ENCODE assay signal across 9 cellular contexts in genomic region chr3:159293493-159293892, GRCh38.
"Had no signal": no experiment of that assay in that cellular context is flagged by ENCODE, and none has a peak within 500 bp of the region (broad histone marks: within the 10 kb centered on the region; RNA-seq: fewer than 3 reads in every experiment).

No MANE protein-coding gene starts in this region.

- H2AFZ ChIP-seq: GM23248, GM23338 had no signal

- H3K27ac ChIP-seq: GM23248 had no signal

- DNase-seq: GM23248, GOT3, H7, H9, HCEC 1CT, HFFc6 had no signal

- H3K36me3 ChIP-seq: HAP-1 had no signal

- H3K9ac ChIP-seq: GM23248 had no signal

- ATAC-seq: GM23338, HCT116 had no signal

- H3K4me1 ChIP-seq: HAP-1 had no signal

- H3K4me3 ChIP-seq: GM23248, GM23338, HAP-1 had no signal

- H3K9me3 ChIP-seq: HAP-1 had no signal

- H3K4me2 ChIP-seq: GM23338 had no signal
